ENCODE assay signal across 11 cellular contexts in the genomic region with DNA sequence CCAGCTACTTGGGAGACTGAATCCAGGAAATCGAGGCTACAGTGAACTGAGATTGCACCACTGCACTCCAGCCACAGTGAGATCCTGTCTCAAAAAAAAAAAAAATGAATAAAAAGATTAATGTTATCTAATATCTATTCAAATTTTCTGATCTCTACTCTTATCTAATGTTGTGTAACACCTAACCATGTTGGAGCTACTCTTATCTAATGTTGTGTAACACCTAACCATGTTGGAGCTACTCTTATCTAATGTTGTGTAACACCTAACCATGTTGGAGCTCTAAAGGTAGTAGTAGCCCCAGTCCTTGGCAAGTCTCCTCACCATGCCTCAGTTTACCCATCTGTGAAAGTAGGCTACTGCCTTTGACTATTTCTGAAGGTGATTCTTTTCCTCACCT. TPM values are rescaled to one million over a fixed set of nuclear protein-coding genes. Genes with fewer than 3 reads are reported as not detected.
DNase-seq lines count a peak whose midpoint lies in the region; ATAC-seq, FAIRE-seq and TF ChIP-seq lines count a peak whose summit lies in the region.
"Not testable (repeated sequence)": the region's sequence is repeated elsewhere in the genome, so short reads cannot be mapped to it uniquely, and the experiment has no call there.
"Had no signal": no experiment of that assay in that cellular context is flagged by ENCODE, and none has a peak within 500 bp of the region (broad histone marks: within the 10 kb centered on the region; RNA-seq: fewer than 3 reads in every experiment).

No MANE protein-coding gene starts in this region.

- H3K4me3 Mint-ChIP-seq in H9: peak overlapping the region in 1 of 2 experiments; percentile 76; a peak in 2 of 5 replicates
- H3K4me3 Mint-ChIP-seq in neural crest cell: peak overlapping the region; percentile 79

- peak; percentile 75 to 85 (median 82) for ATAC-seq in right lobe of liver

- H2AFZ ChIP-seq in H9 (ENCODE audit: low read length); H1 (ENCODE audit: low read length): not testable (repeated sequence)

- not testable (repeated sequence) for H4K5ac ChIP-seq in H9 (ENCODE audit: insufficient read length, low read depth, low read length); H1 (ENCODE audit: insufficient read length, low read depth, low read length)

- POLR2A ChIA-PET in H1 (lab: Charles Lee; ENCODE audit: partially characterized antibody): interaction anchor here (1.1 to 1.4 kb wide), 2 partner anchors 27 to 41 kb away, joined by 3 to 5 read pairs; partner anchors contain the start of gene SRRM4

- H3K18ac ChIP-seq in H9 (ENCODE audit: insufficient read length, low read depth, low read length): not testable (repeated sequence)
- H3K18ac ChIP-seq in H1 (ENCODE audit: extremely low read depth, low read length): peak overlapping the region; percentile 66; the same call in 1 of the 2 replicates

- not testable (repeated sequence) for H3K27me3 Mint-ChIP-seq in H9 (ENCODE audit: low read depth); neural crest cell (ENCODE audit: low read depth)

- not testable (repeated sequence) for H3K9ac ChIP-seq in H9 (ENCODE audit: extremely low read depth, insufficient read length, low read length); H1 (replicated peaks in 1 of 4; ENCODE audit: extremely low read depth in 1 of 4, low read depth in 3 of 4, low read length in 3 of 4); iPS-20b (ENCODE audit: low read depth, low read length)

- not testable (repeated sequence) for H2BK15ac ChIP-seq in H9 (ENCODE audit: low read depth, low read length); H1 (ENCODE audit: low read length)

- H3K79me2 ChIP-seq in H9 (ENCODE audit: insufficient read depth, low read length); H1 (ENCODE audit: control insufficient read depth in 1 of 2, insufficient read depth in 2 of 2, low read length in 2 of 2): not testable (repeated sequence)

- WGBS in H9 (ENCODE audit: extremely low coverage, insufficient read length, low lambda C conversion rate): no CpG with 5 or more reads among the region's 1 CpG
- WGBS in H1 (ENCODE audit: extremely low coverage in 1 of 2, insufficient coverage in 1 of 2, insufficient read length in 1 of 2, insufficient replicate concordance in 2 of 2, low coverage in 1 of 2, low lambda C conversion rate in 2 of 2, missing lambda C conversion rate in 1 of 2), 2 experiments: 78% methylated on average over 1 of the region's 1 CpG; no CpG with 5 or more reads in 1 of the 2 experiments
- WGBS in right lobe of liver (ENCODE audit: insufficient coverage, low coverage, low lambda C conversion rate, missing lambda C conversion rate): 22% methylated on average over 1 of the region's 1 CpG

- intact Hi-C loops in right lobe of liver (cut with DNase I): not testable (repeated sequence)

- H4K91ac ChIP-seq in H9 (ENCODE audit: insufficient read length, low read depth, low read length); H1 (replicated peaks; ENCODE audit: insufficient read length, low read length): not testable (repeated sequence)

- H3K23ac ChIP-seq in H9 (ENCODE audit: insufficient read length, low read depth, low read length); H1 (ENCODE audit: insufficient read length): not testable (repeated sequence)

- not testable (repeated sequence) for H3K9me3 Mint-ChIP-seq in H9, neural crest cell

- H2BK12ac ChIP-seq in H9 (ENCODE audit: insufficient read length, low read depth, low read length); H1 (ENCODE audit: low read depth, low read length): not testable (repeated sequence)

- not testable (repeated sequence) for H3K4me1 ChIP-seq in H9 (ENCODE audit: insufficient read depth, low read length); right lobe of liver
- H3K4me1 ChIP-seq in H1 (replicated peaks in 1 of 4; ENCODE audit: control insufficient read depth in 3 of 4, insufficient read depth in 4 of 4, low read length in 3 of 4) (peaks cover 15 to 34% (median 26%) of the 10 kb centered on the region in 4 experiments), iPS-20b (ENCODE audit: insufficient read depth, low read length) (peaks cover 51% of the 10 kb centered on the region)

- not testable (repeated sequence) for H3K36me3 Mint-ChIP-seq in H9 (ENCODE audit: insufficient read depth in 1 of 3, low read depth in 3 of 3); neural crest cell (ENCODE audit: low read depth)

- not testable (repeated sequence) for H3K79me1 ChIP-seq in H9 (ENCODE audit: insufficient read depth, low read depth, low read length, poor library complexity, severe bottlenecking); H1 (ENCODE audit: low read depth, low read length)

- H3K36me3 ChIP-seq in WERI-Rb-1: peaks cover 25% of the 10 kb centered on the region
- H3K36me3 ChIP-seq in H1 (ENCODE audit: control insufficient read depth in 2 of 4, insufficient read depth in 4 of 4, low read length in 3 of 4); iPS-20b (ENCODE audit: insufficient read depth, low read depth, low read length); right lobe of liver: not testable (repeated sequence)

- not testable (repeated sequence) for TF ChIP-seq POLR2A in H1 (IDR thresholded peaks at IDR 0.05; ENCODE audit: control extremely low read depth in 1 of 2, low read depth in 2 of 2, low read length in 2 of 2); right lobe of liver (IDR thresholded peaks at IDR 0.05)

- H3K56ac ChIP-seq in H9 (ENCODE audit: insufficient read length, low read depth, low read length); H1 (replicated peaks; ENCODE audit: insufficient read length, low read depth, low read length): not testable (repeated sequence)

- H3K9me3 ChIP-seq in H9 (ENCODE audit: control insufficient read depth, low read depth, low read length); WERI-Rb-1 (ENCODE audit: severe bottlenecking); H1 (ENCODE audit: insufficient read depth in 2 of 2, low read depth in 1 of 2, low read length in 1 of 2); iPS-20b (ENCODE audit: insufficient read depth, low read depth, low read length); right lobe of liver: not testable (repeated sequence)

- H3K4me2 ChIP-seq in H9 (ENCODE audit: insufficient read depth, insufficient read length, low read length) (peak overlapping the region; percentile 36), H1 (ENCODE audit: insufficient read depth in 1 of 2, low read depth in 2 of 2, low read length in 2 of 2) (peak overlapping the region; percentile 54 to 62)

- TF ChIP-seq CTCF in 22Rv1 (IDR thresholded peaks at IDR 0.05); H9 (conservative IDR thresholded peaks at IDR 0.05); WERI-Rb-1 (IDR thresholded peaks at IDR 0.05; ENCODE audit: low read depth, low read length); H1 (IDR thresholded peaks at IDR 0.05; ENCODE audit: control extremely low read depth in 1 of 3, insufficient read depth in 1 of 3, low read depth in 1 of 3, low read length in 3 of 3); right lobe of liver (IDR thresholded peaks at IDR 0.05); neural crest cell (conservative IDR thresholded peaks at IDR 0.05): not testable (repeated sequence)

- not testable (repeated sequence) for FAIRE-seq in H1 (lab: Jason Lieb, UNC)

- not testable (repeated sequence) for H3K4me3 ChIP-seq in WERI-Rb-1 (ENCODE audit: low read depth, low read length); right lobe of liver
- H3K4me3 ChIP-seq in H1 (ENCODE audit: extremely low read depth in 1 of 4, insufficient read depth in 2 of 4, low read depth in 3 of 4, low read length in 4 of 4) (peak overlapping the region in 1 of 4 experiments; percentile 43; a peak in 1 of 8 replicates), iPS-20b (ENCODE audit: low read length) (peak overlapping the region; percentile 67; the same call in 1 of the 2 replicates)

- not testable (repeated sequence) for H4K8ac ChIP-seq in H9 (replicated peaks; ENCODE audit: insufficient read length, low read depth, low read length); H1 (ENCODE audit: extremely low read depth, insufficient read depth, low read length)

- not testable (repeated sequence) for TF ChIP-seq RAD21 in H1 (IDR thresholded peaks at IDR 0.05 in 1 of 2, conservative IDR thresholded peaks at IDR 0.05 in 1 of 2; ENCODE audit: low read depth in 2 of 2, low read length in 2 of 2)

- CTCF ChIA-PET in H1 (lab: Charles Lee; ENCODE audit: partially characterized antibody): interaction anchor here (0.8 to 1.0 kb wide), 2 partner anchors 29 to 405 kb away, joined by 3 read pairs; no protein-coding TSS in a partner anchor

- H3K4ac ChIP-seq in H9 (ENCODE audit: low read depth, low read length); H1 (replicated peaks; ENCODE audit: insufficient read length, low read depth, low read length): not testable (repeated sequence)

- peaks cover 35 to 76% of the 10 kb centered on the region in 2 experiments for H3K4me1 Mint-ChIP-seq in H9
- H3K4me1 Mint-ChIP-seq in neural crest cell: peaks cover 69% of the 10 kb centered on the region

- not testable (repeated sequence) for H3K14ac ChIP-seq in H9 (ENCODE audit: insufficient read depth, low read length); H1 (ENCODE audit: insufficient read length)

- H4K20me1 ChIP-seq in H9 (ENCODE audit: control insufficient read depth, insufficient read depth, insufficient read length); H1 (replicated peaks in 1 of 2; ENCODE audit: control insufficient read depth in 1 of 2, insufficient read depth in 2 of 2, low read length in 2 of 2): not testable (repeated sequence)

- H3T11ph ChIP-seq in H9 (ENCODE audit: low read length): not testable (repeated sequence)

- H3K27me3 ChIP-seq in H9 (ENCODE audit: insufficient read depth, low read length); WERI-Rb-1 (ENCODE audit: insufficient read depth, low read depth, severe bottlenecking); H1 (replicated peaks in 1 of 4; ENCODE audit: control insufficient read depth in 3 of 4, extremely low read depth in 1 of 4, insufficient read depth in 3 of 4, low read length in 3 of 4); iPS-20b (ENCODE audit: insufficient read depth, low read length); right lobe of liver: not testable (repeated sequence)

- not testable (repeated sequence) for H3K23me2 ChIP-seq in H9 (ENCODE audit: insufficient read length, low read depth, low read length, poor library complexity, severe bottlenecking); H1 (ENCODE audit: low read depth, low read length)

- not testable (repeated sequence) for DNase-seq in H9; WERI-Rb-1; H1 (ENCODE audit: low read depth in 1 of 2, low spot score in 2 of 2); right lobe of liver; neural crest cell (ENCODE audit: low read depth, low spot score)

- not testable (repeated sequence) for H3K27ac Mint-ChIP-seq in H9; neural crest cell (ENCODE audit: unreplicated experiment)

- not testable (repeated sequence) for H2BK120ac ChIP-seq in H9 (ENCODE audit: low read depth, low read length, poor library complexity, severe bottlenecking); H1 (replicated peaks; ENCODE audit: low read depth, low read length)

- not testable (repeated sequence) for H2BK20ac ChIP-seq in H9 (ENCODE audit: low read depth, low read length, poor library complexity, severe bottlenecking); H1 (ENCODE audit: low read length)

- TF ChIP-seq EP300 in H1 (IDR thresholded peaks at IDR 0.05; ENCODE audit: borderline replicate concordance in 1 of 2, low read depth in 2 of 2, low read length in 2 of 2): not testable (repeated sequence)

- not testable (repeated sequence) for H2BK5ac ChIP-seq in H9 (ENCODE audit: insufficient read length, low read length); H1 (ENCODE audit: low read depth, low read length)

- H3K27ac ChIP-seq in 22Rv1 (peak overlapping the region; percentile 85), WERI-Rb-1 (peak overlapping the region; percentile 94)
- H3K27ac ChIP-seq in H9 (ENCODE audit: insufficient read length, low read depth, low read length); H1 (ENCODE audit: low read depth, low read length); iPS-20b (ENCODE audit: low read length); right lobe of liver: not testable (repeated sequence)

- not testable (repeated sequence) for H2AK5ac ChIP-seq in H9 (ENCODE audit: insufficient read length, low read length); H1 (ENCODE audit: low read depth, low read length)

RNA-seq across cellular contexts. Expression of gene SRRM4, which starts 26.9 kb away (rescaled TPM):
- total RNA-seq in H9 (2021): 1.1 and 1.4 TPM in 2 replicates
- 1.1 TPM in 2 replicates for total RNA-seq in H1 (2021; fragmentation: NEBNext Ultra II Directional; extraction: Animal tissue kit (Norgen Biotek cat#: 25700))
- 0.35 and 0.53 TPM in 2 replicates for polyA plus RNA-seq in H1 (2011; rRNA removed)
- 0.32 TPM for polyA plus RNA-seq in H1 (2011; cell fraction: cytosol; rRNA removed)
- polyA plus RNA-seq in H1 (2011; cell fraction: nucleus; rRNA removed): 0.87 TPM
- polyA plus RNA-seq in H1 (2012, experiment 1 of 2): 0.83 to 1.2 TPM (median 1.1 TPM) in 4 replicates
- polyA plus RNA-seq in H1 (2012, experiment 2 of 2): 0.46 TPM
- polyA plus RNA-seq in H1 (2013, experiment 1 of 2): 1.6 TPM
- 1.8 TPM for polyA plus RNA-seq in H1 (2013, experiment 2 of 2)
- polyA minus RNA-seq in H1 (2011; rRNA and poly(A)+ RNA removed): 0.57 and 0.85 TPM in 2 replicates
- 0.51 TPM for polyA minus RNA-seq in H1 (2011; cell fraction: cytosol; rRNA and poly(A)+ RNA removed)
- 1.1 TPM for polyA minus RNA-seq in H1 (2011; cell fraction: nucleus; rRNA and poly(A)+ RNA removed)
- total RNA-seq in right lobe of liver: not detected
- 9.1 and 10.8 TPM in 2 replicates for total RNA-seq in neural crest cell
- total RNA-seq: CD4-positive, CD25-positive, alpha-beta regulatory T cell; Daoy; G401; GM12878 had no signal
- polyA plus RNA-seq: CD4-positive, CD25-positive, alpha-beta regulatory T cell had no signal
